Comparison of ENCODE assay signal across 1 cellular context in the genomic region with DNA sequence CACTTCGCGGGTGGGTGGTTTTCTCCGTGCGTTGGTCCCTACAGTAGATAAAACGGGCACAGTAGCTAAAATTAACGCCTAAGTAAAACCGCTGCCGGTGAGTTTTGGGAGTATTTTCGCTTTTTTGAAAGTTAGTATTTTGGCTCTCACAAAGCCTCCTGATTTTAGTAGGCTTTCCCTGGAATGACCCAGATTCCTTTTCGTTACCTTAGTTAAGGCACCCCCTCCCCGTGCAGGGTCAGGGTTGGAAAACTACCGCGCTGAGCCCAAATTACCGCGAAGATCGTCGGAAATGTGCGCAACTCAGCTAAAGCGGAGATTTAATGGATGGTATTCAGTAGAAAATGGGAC.
A peak's percentile ranks its signal among the peaks of the same experiment; 100 is the strongest.
TF ChIP-seq lines count a peak whose summit lies in the region.

No MANE protein-coding gene starts in this region.

TF ChIP-seq in HepG2, 621 proteins besides CTCF, POLR2A, EP300 and RAD21 (continued from another document):
- TF ChIP-seq NR2C2 (CRISPR knock-in tag; IDR thresholded peaks at IDR 0.05; ENCODE audit: borderline replicate concordance) (0 out of 2 replicates have a peak, but pooled peaks have one; percentile 4), ARID2 (CRISPR knock-in tag; IDR thresholded peaks at IDR 0.05; ENCODE audit: borderline replicate concordance) (0 out of 2 replicates have a peak, but pooled peaks have one; percentile 23), SP140L (CRISPR knock-in tag; IDR thresholded peaks at IDR 0.05; ENCODE audit: borderline replicate concordance) (no peak), ZNF552 (CRISPR knock-in tag; IDR thresholded peaks at IDR 0.05; ENCODE audit: borderline replicate concordance) (no peak), KLF12 (CRISPR knock-in tag; IDR thresholded peaks at IDR 0.05; ENCODE audit: borderline replicate concordance) (no peak), ZNF720 (CRISPR knock-in tag; IDR thresholded peaks at IDR 0.05) (no peak), GTF3A (CRISPR knock-in tag; conservative IDR thresholded peaks at IDR 0.05) (0 out of 2 replicates have a peak, but pooled peaks have one; percentile 47), ATF7-NPFF (CRISPR knock-in tag; IDR thresholded peaks at IDR 0.05; ENCODE audit: low read depth) (no peak), ZFY (CRISPR knock-in tag; IDR thresholded peaks at IDR 0.05) (no peak), MAZ (IDR thresholded peaks at IDR 0.05; ENCODE audit: borderline replicate concordance, low read depth, low read length) (no peak), MAZ (CRISPR knock-in tag; IDR thresholded peaks at IDR 0.05; ENCODE audit: low read depth) (no peak), MAFK (conservative IDR thresholded peaks at IDR 0.05 in 1 of 2, IDR thresholded peaks at IDR 0.05 in 1 of 2; ENCODE audit: low read length in 2 of 2) (0 out of 4 replicates have a peak, but pooled peaks of 1 of the 2 experiments have one; percentile 0), ZNF670 (CRISPR knock-in tag; IDR thresholded peaks at IDR 0.05; ENCODE audit: borderline replicate concordance) (no peak), SUZ12 (IDR thresholded peaks at IDR 0.05; ENCODE audit: low read depth, low read length) (no peak), DNMT3B (CRISPR knock-in tag; conservative IDR thresholded peaks at IDR 0.05) (no peak), ZKSCAN1 (IDR thresholded peaks at IDR 0.05; ENCODE audit: low read length) (no peak), ZFP36 (IDR thresholded peaks at IDR 0.05; ENCODE audit: borderline replicate concordance, low read depth, low read length, partially characterized antibody) (no peak), SP2 (CRISPR knock-in tag; IDR thresholded peaks at IDR 0.05) (peak; percentile 41; the same call in 1 of the 2 replicates), ZSCAN31 (CRISPR knock-in tag; IDR thresholded peaks at IDR 0.05; ENCODE audit: low read depth) (no peak), POLR2G (IDR thresholded peaks at IDR 0.05; ENCODE audit: low read depth, low read length) (peak; percentile 90), SKI (IDR thresholded peaks at IDR 0.05; ENCODE audit: partially characterized antibody) (no peak), ZNF703 (CRISPR knock-in tag; IDR thresholded peaks at IDR 0.05; ENCODE audit: borderline replicate concordance) (no peak)
- TF ChIP-seq, protein P1, sequence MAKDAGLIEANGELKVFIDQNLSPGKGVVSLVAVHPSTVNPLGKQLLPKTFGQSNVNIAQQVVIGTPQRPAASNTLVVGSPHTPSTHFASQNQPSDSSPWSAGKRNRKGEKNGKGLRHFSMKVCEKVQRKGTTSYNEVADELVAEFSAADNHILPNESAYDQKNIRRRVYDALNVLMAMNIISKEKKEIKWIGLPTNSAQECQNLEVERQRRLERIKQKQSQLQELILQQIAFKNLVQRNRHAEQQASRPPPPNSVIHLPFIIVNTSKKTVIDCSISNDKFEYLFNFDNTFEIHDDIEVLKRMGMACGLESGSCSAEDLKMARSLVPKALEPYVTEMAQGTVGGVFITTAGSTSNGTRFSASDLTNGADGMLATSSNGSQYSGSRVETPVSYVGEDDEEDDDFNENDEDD (CRISPR knock-in tag; IDR thresholded peaks at IDR 0.05; ENCODE audit: borderline replicate concordance): no peak
- TF ChIP-seq, protein P2, sequence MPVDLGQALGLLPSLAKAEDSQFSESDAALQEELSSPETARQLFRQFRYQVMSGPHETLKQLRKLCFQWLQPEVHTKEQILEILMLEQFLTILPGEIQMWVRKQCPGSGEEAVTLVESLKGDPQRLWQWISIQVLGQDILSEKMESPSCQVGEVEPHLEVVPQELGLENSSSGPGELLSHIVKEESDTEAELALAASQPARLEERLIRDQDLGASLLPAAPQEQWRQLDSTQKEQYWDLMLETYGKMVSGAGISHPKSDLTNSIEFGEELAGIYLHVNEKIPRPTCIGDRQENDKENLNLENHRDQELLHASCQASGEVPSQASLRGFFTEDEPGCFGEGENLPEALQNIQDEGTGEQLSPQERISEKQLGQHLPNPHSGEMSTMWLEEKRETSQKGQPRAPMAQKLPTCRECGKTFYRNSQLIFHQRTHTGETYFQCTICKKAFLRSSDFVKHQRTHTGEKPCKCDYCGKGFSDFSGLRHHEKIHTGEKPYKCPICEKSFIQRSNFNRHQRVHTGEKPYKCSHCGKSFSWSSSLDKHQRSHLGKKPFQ (CRISPR knock-in tag; IDR thresholded peaks at IDR 0.05; ENCODE audit: insufficient replicate concordance): peak; percentile 51
- TF ChIP-seq, protein P3, sequence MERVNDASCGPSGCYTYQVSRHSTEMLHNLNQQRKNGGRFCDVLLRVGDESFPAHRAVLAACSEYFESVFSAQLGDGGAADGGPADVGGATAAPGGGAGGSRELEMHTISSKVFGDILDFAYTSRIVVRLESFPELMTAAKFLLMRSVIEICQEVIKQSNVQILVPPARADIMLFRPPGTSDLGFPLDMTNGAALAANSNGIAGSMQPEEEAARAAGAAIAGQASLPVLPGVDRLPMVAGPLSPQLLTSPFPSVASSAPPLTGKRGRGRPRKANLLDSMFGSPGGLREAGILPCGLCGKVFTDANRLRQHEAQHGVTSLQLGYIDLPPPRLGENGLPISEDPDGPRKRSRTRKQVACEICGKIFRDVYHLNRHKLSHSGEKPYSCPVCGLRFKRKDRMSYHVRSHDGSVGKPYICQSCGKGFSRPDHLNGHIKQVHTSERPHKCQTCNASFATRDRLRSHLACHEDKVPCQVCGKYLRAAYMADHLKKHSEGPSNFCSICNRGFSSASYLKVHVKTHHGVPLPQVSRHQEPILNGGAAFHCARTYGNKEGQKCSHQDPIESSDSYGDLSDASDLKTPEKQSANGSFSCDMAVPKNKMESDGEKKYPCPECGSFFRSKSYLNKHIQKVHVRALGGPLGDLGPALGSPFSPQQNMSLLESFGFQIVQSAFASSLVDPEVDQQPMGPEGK (CRISPR knock-in tag; IDR thresholded peaks at IDR 0.05): no peak
- TF ChIP-seq, protein P4, sequence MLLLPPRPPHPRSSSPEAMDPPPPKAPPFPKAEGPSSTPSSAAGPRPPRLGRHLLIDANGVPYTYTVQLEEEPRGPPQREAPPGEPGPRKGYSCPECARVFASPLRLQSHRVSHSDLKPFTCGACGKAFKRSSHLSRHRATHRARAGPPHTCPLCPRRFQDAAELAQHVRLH (CRISPR knock-in tag; IDR thresholded peaks at IDR 0.05; ENCODE audit: borderline replicate concordance, low read depth): no peak
- TF ChIP-seq, protein P5, sequence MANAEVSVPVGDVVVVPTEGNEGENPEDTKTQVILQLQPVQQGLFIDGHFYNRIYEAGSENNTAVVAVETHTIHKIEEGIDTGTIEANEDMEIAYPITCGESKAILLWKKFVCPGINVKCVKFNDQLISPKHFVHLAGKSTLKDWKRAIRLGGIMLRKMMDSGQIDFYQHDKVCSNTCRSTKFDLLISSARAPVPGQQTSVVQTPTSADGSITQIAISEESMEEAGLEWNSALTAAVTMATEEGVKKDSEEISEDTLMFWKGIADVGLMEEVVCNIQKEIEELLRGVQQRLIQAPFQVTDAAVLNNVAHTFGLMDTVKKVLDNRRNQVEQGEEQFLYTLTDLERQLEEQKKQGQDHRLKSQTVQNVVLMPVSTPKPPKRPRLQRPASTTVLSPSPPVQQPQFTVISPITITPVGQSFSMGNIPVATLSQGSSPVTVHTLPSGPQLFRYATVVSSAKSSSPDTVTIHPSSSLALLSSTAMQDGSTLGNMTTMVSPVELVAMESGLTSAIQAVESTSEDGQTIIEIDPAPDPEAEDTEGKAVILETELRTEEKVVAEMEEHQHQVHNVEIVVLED (CRISPR knock-in tag; IDR thresholded peaks at IDR 0.05; ENCODE audit: borderline replicate concordance): no peak
- TF ChIP-seq, protein P6, sequence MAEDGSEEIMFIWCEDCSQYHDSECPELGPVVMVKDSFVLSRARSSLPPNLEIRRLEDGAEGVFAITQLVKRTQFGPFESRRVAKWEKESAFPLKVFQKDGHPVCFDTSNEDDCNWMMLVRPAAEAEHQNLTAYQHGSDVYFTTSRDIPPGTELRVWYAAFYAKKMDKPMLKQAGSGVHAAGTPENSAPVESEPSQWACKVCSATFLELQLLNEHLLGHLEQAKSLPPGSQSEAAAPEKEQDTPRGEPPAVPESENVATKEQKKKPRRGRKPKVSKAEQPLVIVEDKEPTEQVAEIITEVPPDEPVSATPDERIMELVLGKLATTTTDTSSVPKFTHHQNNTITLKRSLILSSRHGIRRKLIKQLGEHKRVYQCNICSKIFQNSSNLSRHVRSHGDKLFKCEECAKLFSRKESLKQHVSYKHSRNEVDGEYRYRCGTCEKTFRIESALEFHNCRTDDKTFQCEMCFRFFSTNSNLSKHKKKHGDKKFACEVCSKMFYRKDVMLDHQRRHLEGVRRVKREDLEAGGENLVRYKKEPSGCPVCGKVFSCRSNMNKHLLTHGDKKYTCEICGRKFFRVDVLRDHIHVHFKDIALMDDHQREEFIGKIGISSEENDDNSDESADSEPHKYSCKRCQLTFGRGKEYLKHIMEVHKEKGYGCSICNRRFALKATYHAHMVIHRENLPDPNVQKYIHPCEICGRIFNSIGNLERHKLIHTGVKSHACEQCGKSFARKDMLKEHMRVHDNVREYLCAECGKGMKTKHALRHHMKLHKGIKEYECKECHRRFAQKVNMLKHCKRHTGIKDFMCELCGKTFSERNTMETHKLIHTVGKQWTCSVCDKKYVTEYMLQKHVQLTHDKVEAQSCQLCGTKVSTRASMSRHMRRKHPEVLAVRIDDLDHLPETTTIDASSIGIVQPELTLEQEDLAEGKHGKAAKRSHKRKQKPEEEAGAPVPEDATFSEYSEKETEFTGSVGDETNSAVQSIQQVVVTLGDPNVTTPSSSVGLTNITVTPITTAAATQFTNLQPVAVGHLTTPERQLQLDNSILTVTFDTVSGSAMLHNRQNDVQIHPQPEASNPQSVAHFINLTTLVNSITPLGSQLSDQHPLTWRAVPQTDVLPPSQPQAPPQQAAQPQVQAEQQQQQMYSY (CRISPR knock-in tag; IDR thresholded peaks at IDR 0.05): no peak
- TF ChIP-seq, protein P7, sequence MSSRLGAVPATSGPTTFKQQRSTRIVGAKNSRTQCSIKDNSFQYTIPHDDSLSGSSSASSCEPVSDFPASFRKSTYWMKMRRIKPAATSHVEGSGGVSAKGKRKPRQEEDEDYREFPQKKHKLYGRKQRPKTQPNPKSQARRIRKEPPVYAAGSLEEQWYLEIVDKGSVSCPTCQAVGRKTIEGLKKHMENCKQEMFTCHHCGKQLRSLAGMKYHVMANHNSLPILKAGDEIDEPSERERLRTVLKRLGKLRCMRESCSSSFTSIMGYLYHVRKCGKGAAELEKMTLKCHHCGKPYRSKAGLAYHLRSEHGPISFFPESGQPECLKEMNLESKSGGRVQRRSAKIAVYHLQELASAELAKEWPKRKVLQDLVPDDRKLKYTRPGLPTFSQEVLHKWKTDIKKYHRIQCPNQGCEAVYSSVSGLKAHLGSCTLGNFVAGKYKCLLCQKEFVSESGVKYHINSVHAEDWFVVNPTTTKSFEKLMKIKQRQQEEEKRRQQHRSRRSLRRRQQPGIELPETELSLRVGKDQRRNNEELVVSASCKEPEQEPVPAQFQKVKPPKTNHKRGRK (CRISPR knock-in tag; IDR thresholded peaks at IDR 0.05): no peak
- TF ChIP-seq, protein P8, sequence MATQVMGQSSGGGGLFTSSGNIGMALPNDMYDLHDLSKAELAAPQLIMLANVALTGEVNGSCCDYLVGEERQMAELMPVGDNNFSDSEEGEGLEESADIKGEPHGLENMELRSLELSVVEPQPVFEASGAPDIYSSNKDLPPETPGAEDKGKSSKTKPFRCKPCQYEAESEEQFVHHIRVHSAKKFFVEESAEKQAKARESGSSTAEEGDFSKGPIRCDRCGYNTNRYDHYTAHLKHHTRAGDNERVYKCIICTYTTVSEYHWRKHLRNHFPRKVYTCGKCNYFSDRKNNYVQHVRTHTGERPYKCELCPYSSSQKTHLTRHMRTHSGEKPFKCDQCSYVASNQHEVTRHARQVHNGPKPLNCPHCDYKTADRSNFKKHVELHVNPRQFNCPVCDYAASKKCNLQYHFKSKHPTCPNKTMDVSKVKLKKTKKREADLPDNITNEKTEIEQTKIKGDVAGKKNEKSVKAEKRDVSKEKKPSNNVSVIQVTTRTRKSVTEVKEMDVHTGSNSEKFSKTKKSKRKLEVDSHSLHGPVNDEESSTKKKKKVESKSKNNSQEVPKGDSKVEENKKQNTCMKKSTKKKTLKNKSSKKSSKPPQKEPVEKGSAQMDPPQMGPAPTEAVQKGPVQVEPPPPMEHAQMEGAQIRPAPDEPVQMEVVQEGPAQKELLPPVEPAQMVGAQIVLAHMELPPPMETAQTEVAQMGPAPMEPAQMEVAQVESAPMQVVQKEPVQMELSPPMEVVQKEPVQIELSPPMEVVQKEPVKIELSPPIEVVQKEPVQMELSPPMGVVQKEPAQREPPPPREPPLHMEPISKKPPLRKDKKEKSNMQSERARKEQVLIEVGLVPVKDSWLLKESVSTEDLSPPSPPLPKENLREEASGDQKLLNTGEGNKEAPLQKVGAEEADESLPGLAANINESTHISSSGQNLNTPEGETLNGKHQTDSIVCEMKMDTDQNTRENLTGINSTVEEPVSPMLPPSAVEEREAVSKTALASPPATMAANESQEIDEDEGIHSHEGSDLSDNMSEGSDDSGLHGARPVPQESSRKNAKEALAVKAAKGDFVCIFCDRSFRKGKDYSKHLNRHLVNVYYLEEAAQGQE (IDR thresholded peaks at IDR 0.05; ENCODE audit: borderline replicate concordance in 1 of 2, low read depth in 1 of 2, low read length in 2 of 2): peak in 1 of 2 experiments; percentile 26; a peak in 1 of 4 replicates
- TF ChIP-seq, protein P9, sequence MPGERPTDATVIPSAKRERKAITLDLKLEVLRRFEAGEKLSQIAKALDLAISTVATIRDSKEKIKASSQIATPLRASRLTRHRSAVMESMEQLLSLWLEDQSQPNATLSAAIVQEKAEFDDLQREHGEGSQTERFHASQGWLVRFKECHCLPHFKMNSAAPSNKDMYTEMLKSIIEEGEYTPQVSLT (CRISPR knock-in tag; IDR thresholded peaks at IDR 0.05; ENCODE audit: borderline replicate concordance, low read depth): no peak
- TF ChIP-seq, protein P10, sequence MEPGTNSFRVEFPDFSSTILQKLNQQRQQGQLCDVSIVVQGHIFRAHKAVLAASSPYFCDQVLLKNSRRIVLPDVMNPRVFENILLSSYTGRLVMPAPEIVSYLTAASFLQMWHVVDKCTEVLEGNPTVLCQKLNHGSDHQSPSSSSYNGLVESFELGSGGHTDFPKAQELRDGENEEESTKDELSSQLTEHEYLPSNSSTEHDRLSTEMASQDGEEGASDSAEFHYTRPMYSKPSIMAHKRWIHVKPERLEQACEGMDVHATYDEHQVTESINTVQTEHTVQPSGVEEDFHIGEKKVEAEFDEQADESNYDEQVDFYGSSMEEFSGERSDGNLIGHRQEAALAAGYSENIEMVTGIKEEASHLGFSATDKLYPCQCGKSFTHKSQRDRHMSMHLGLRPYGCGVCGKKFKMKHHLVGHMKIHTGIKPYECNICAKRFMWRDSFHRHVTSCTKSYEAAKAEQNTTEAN (CRISPR knock-in tag; conservative IDR thresholded peaks at IDR 0.05): 0 out of 2 replicates have a peak, but pooled peaks have one; percentile 67
TF ChIP-seq in HepG2: peak in this region for 54.
